16 cellular contexts compared by ENCODE assay signal in genomic region chr7:33044986-33045385, GRCh38. TPM values are rescaled to one million over a fixed set of nuclear protein-coding genes. Genes with fewer than 3 reads are reported as not detected.
DNase-seq lines count a peak whose midpoint lies in the region; ATAC-seq and TF ChIP-seq lines count a peak whose summit lies in the region.
"Had no signal": no experiment of that assay in that cellular context is flagged by ENCODE, and none has a peak within 500 bp of the region (broad histone marks: within the 10 kb centered on the region; RNA-seq: fewer than 3 reads in every experiment).

No MANE protein-coding gene starts in this region.

- no peak overlapping the region for H3K4me3 ChIP-seq in sigmoid colon
- H3K4me3 ChIP-seq: SJSA1, thoracic aorta had no signal

- ATAC-seq in HG02642 (IDR thresholded peaks at IDR 0.05; ENCODE audit: poor library complexity, unreplicated experiment) (peak; percentile 28), HG03135 (IDR thresholded peaks at IDR 0.05; ENCODE audit: unreplicated experiment) (no peak)
- ATAC-seq: natural killer cell treated with Interleukin-12 subunit alpha and Interleukin-12 subunit beta and Interleukin-15 and Interleukin-18, amount 100 ng/mL, for 72 hours had no signal

- peaks cover 0 to 71% (median 52%) of the 10 kb centered on the region in 4 donors for H3K4me1 ChIP-seq in sigmoid colon

- H3K27ac ChIP-seq in VCaP (peak overlapping the region; percentile 85), sigmoid colon (peak overlapping the region in 3 of 4 donors; percentile 19 to 60 (median 27))
- H3K27ac ChIP-seq: SJSA1, thoracic aorta had no signal

- no peak for TF ChIP-seq CTCF in VCaP (conservative IDR thresholded peaks at IDR 0.05)
- TF ChIP-seq CTCF in sigmoid colon (IDR thresholded peaks at IDR 0.05), result no peak

- H3K9me3 ChIP-seq in sigmoid colon, result no peaks in the 10 kb centered on the region
- H3K9me3 ChIP-seq: SJSA1, thoracic aorta had no signal

- no peaks in the 10 kb centered on the region for H3K36me3 ChIP-seq in sigmoid colon
- H3K36me3 ChIP-seq: SJSA1, thoracic aorta had no signal

- no peak for TF ChIP-seq EP300 in sigmoid colon (IDR thresholded peaks at IDR 0.05)

- intact Hi-C loops in sigmoid colon (cut with DNase I), result loop anchor here (5.0 kb wide), 1 partner anchor 153 kb away; the partner anchor contains the start of gene KBTBD2

- H3K27me3 ChIP-seq in sigmoid colon, result no peaks in the 10 kb centered on the region
- H3K27me3 ChIP-seq: SJSA1 had no signal

- no peak for TF ChIP-seq POLR2A in sigmoid colon (IDR thresholded peaks at IDR 0.05)

- 8 to 22% methylated on average over 2 of the region's 2 CpGs for WGBS in sigmoid colon, 2 donors

- DNase-seq in NOMO-1 treated with DMSO at 0.1 percent for 48 hours (lab: John Stamatoyannopoulos, UW; ENCODE audit: unreplicated experiment), result peak; percentile 5
- DNase-seq in NOMO-1 treated with dmso at 0.1 percent for 144 hours (lab: John Stamatoyannopoulos, UW; ENCODE audit: unreplicated experiment), result no peak
- DNase-seq in sigmoid colon, result no peak
- no peak for DNase-seq in superior temporal gyrus (ENCODE audit: extremely low spot score)
- DNase-seq in putamen (ENCODE audit: low spot score), result no peak
- DNase-seq: activated CD4-positive, alpha-beta T cell treated with anti-CD3 and anti-CD28 coated beads, Interleukin-2, amount 10 ng/mL, durations not matched to agents 7 days and 5 days; activated naive CD8-positive, alpha-beta T cell treated with anti-CD3 and anti-CD28 coated beads, Interleukin-2, amount 10 ng/mL, durations not matched to agents 7 days and 5 days; GF-D8; immature natural killer cell; stimulated activated CD4-positive, alpha-beta T cell treated with anti-CD3 and anti-CD28 coated beads, Interleukin-4, amount 100 ng/mL, for 1 hour had no signal

RNA-seq across cellular contexts. Expression of gene NT5C3A, which starts 17.6 kb away (rescaled TPM):
- total RNA-seq in sigmoid colon, result 10 to 100 TPM; 20.6 to 29.6 (median 28.0) TPM
- 100 to 1,000 TPM in 1 of 3 donors, 10 to 100 TPM in 2; 86.5 to 270 (median 96.1) TPM for polyA plus RNA-seq in sigmoid colon
